Comparison of ENCODE assay signal across 10 cellular contexts in genomic region chr18:78984941-78985784, GRCh38. TPM values are rescaled to one million over a fixed set of nuclear protein-coding genes. Genes with fewer than 3 reads are reported as not detected.
DNase-seq lines count a peak whose midpoint lies in the region; ATAC-seq and TF ChIP-seq lines count a peak whose summit lies in the region.
"Had no signal": no experiment of that assay in that cellular context is flagged by ENCODE, and none has a peak within 500 bp of the region (broad histone marks: within the 10 kb centered on the region; RNA-seq: fewer than 3 reads in every experiment).

No MANE protein-coding gene starts in this region.

- peak; percentile 32 for DNase-seq in activated CD4-positive, alpha-beta T cell treated with anti-CD3 and anti-CD28 coated beads, Interleukin-2, amount 10 ng/mL, durations not matched to agents 7 days and 5 days
- no peak for DNase-seq in activated CD4-positive, alpha-beta T cell treated with anti-CD3 and anti-CD28 coated beads for 4 hours
- DNase-seq in HPDE6-E6E7 (ENCODE audit: extremely low spot score) (peak; percentile 37), RWPE2 (ENCODE audit: low spot score) (no peak), hepatocyte (ENCODE audit: low spot score) (no peak), type B pancreatic cell (ENCODE audit: extremely low spot score, unreplicated experiment) (no peak)
- DNase-seq in CD4-positive, alpha-beta memory T cell, result no peak

- H3K36me3 ChIP-seq in RWPE2 (ENCODE audit: low read depth), result no peaks in the 10 kb centered on the region
- no peaks in the 10 kb centered on the region for H3K36me3 ChIP-seq in hepatocyte (replicated peaks; ENCODE audit: insufficient read depth, low read depth)
- H3K36me3 ChIP-seq in CD4-positive, alpha-beta memory T cell (ENCODE audit: insufficient read depth, low read length), result no peaks in the 10 kb centered on the region
- H3K36me3 ChIP-seq in gastroesophageal sphincter, result no peaks in the 10 kb centered on the region

- peak; percentile 30 for TF ChIP-seq CTCF in RWPE2 (IDR thresholded peaks at IDR 0.05; ENCODE audit: poor library complexity, severe bottlenecking)
- peak; percentile 29 for TF ChIP-seq CTCF in hepatocyte (IDR thresholded peaks at IDR 0.05; ENCODE audit: poor library complexity)
- TF ChIP-seq CTCF in type B pancreatic cell (conservative IDR thresholded peaks at IDR 0.05), result peak; percentile 61
- TF ChIP-seq CTCF in gastroesophageal sphincter (IDR thresholded peaks at IDR 0.05), result no peak

- CTCF ChIA-PET in activated CD4-positive, alpha-beta T cell treated with anti-CD3 and anti-CD28 coated beads, Interleukin-2, amount 10 ng/mL, durations not matched to agents 7 days and 5 days (lab: Charles Lee), result interaction anchor here (1.4 to 1.7 kb wide), 2 partner anchors 10 to 30 kb away, joined by 3 to 4 read pairs; no protein-coding TSS in a partner anchor
- CTCF ChIA-PET in CD4-positive, alpha-beta memory T cell (lab: Charles Lee; ENCODE audit: partially characterized antibody), result interaction anchor here (1.1 kb wide), 1 partner anchor 260 kb away, joined by 3 read pairs; no protein-coding TSS in a partner anchor

- H3K36me3 Mint-ChIP-seq in activated CD4-positive, alpha-beta T cell treated with anti-CD3 and anti-CD28 coated beads, Interleukin-2, amount 10 ng/mL, durations not matched to agents 7 days and 5 days (ENCODE audit: low read depth), result peaks cover 5% of the 10 kb centered on the region
- H3K36me3 Mint-ChIP-seq in type B pancreatic cell, result no peaks in the 10 kb centered on the region
- no peaks in the 10 kb centered on the region for H3K36me3 Mint-ChIP-seq in CD4-positive, alpha-beta memory T cell

- H3K9me3 Mint-ChIP-seq in activated CD4-positive, alpha-beta T cell treated with anti-CD3 and anti-CD28 coated beads, Interleukin-2, amount 10 ng/mL, durations not matched to agents 7 days and 5 days, result peaks cover 5% of the 10 kb centered on the region
- H3K9me3 Mint-ChIP-seq in type B pancreatic cell, result no peaks in the 10 kb centered on the region
- peaks cover 0 to 13% (median 5%) of the 10 kb centered on the region in 8 donors for H3K9me3 Mint-ChIP-seq in CD4-positive, alpha-beta memory T cell

- no peak overlapping the region for H2AFZ ChIP-seq in hepatocyte

- peaks cover 46% of the 10 kb centered on the region for H3K27me3 ChIP-seq in RWPE2 (ENCODE audit: insufficient read depth, poor library complexity, severe bottlenecking)
- peaks cover 90% of the 10 kb centered on the region for H3K27me3 ChIP-seq in hepatocyte
- peaks cover 27% of the 10 kb centered on the region for H3K27me3 ChIP-seq in CD4-positive, alpha-beta memory T cell (ENCODE audit: insufficient read depth, low read length)
- peaks cover 93% of the 10 kb centered on the region for H3K27me3 ChIP-seq in gastroesophageal sphincter

- no peak for TF ChIP-seq POLR2A in gastroesophageal sphincter (IDR thresholded peaks at IDR 0.05)

- intact Hi-C loops in CD4-positive, alpha-beta memory T cell (cut with micrococcal nuclease), result loop anchor here (5.0 kb wide), 1 partner anchor 262 kb away; no protein-coding TSS in a partner anchor

- peak overlapping the region; percentile 42 for H3K4me2 ChIP-seq in hepatocyte

- no peak overlapping the region for H3K27ac Mint-ChIP-seq in activated CD4-positive, alpha-beta T cell treated with anti-CD3 and anti-CD28 coated beads, Interleukin-2, amount 10 ng/mL, durations not matched to agents 7 days and 5 days
- H3K27ac Mint-ChIP-seq in type B pancreatic cell, result no peak overlapping the region
- peak overlapping the region in 1 of 7 donors; percentile 60 for H3K27ac Mint-ChIP-seq in CD4-positive, alpha-beta memory T cell

- WGBS in hepatocyte (ENCODE audit: low lambda C conversion rate, missing lambda C conversion rate), result 33% methylated on average over 30 of the region's 30 CpGs
- 17 to 27% methylated on average over 10 to 23 of the region's 30 CpGs for WGBS in gastroesophageal sphincter (ENCODE audit: low coverage in 1 of 2), 2 donors

- no peaks in the 10 kb centered on the region for H4K20me1 ChIP-seq in hepatocyte (ENCODE audit: insufficient read depth, poor library complexity, severe bottlenecking)

- TF ChIP-seq EP300 in gastroesophageal sphincter (IDR thresholded peaks at IDR 0.05), result no peak

- H3K4me3 ChIP-seq in RWPE2 (ENCODE audit: severe bottlenecking) (no peak overlapping the region), hepatocyte (no peak overlapping the region), gastroesophageal sphincter (no peak overlapping the region)
- no peak overlapping the region for H3K4me3 ChIP-seq in CD4-positive, alpha-beta memory T cell (ENCODE audit: low read length in 2 of 2)
- H3K4me3 ChIP-seq: skin epidermis had no signal

- H3K4me1 ChIP-seq in RWPE2 (ENCODE audit: insufficient read depth, poor library complexity, severe bottlenecking) (no peaks in the 10 kb centered on the region), hepatocyte (ENCODE audit: insufficient read depth) (peaks cover 5% of the 10 kb centered on the region), gastroesophageal sphincter (peaks cover 0 to 13% (median 10%) of the 10 kb centered on the region in 3 donors)
- no peaks in the 10 kb centered on the region for H3K4me1 ChIP-seq in CD4-positive, alpha-beta memory T cell (ENCODE audit: insufficient read depth, low read length)
- H3K4me1 ChIP-seq: Caco-2 had no signal

- H3K4me3 Mint-ChIP-seq in activated CD4-positive, alpha-beta T cell treated with anti-CD3 and anti-CD28 coated beads, Interleukin-2, amount 10 ng/mL, durations not matched to agents 7 days and 5 days, result no peak overlapping the region
- H3K4me3 Mint-ChIP-seq in type B pancreatic cell, result peak overlapping the region; percentile 73
- H3K4me3 Mint-ChIP-seq in CD4-positive, alpha-beta memory T cell, result peak overlapping the region in 1 of 8 donors; percentile 42

- H3K79me2 ChIP-seq in hepatocyte, result no peaks in the 10 kb centered on the region

- peaks cover 73% of the 10 kb centered on the region for H3K27me3 Mint-ChIP-seq in activated CD4-positive, alpha-beta T cell treated with anti-CD3 and anti-CD28 coated beads, Interleukin-2, amount 10 ng/mL, durations not matched to agents 7 days and 5 days
- H3K27me3 Mint-ChIP-seq in type B pancreatic cell, result peaks cover 82% of the 10 kb centered on the region
- peaks cover 53 to 55% of the 10 kb centered on the region in 2 donors for H3K27me3 Mint-ChIP-seq in CD4-positive, alpha-beta memory T cell

- no peaks in the 10 kb centered on the region for H3K9me3 ChIP-seq in RWPE2 (ENCODE audit: severe bottlenecking)
- H3K9me3 ChIP-seq in hepatocyte (ENCODE audit: low read depth), result no peaks in the 10 kb centered on the region
- H3K9me3 ChIP-seq in CD4-positive, alpha-beta memory T cell (ENCODE audit: control insufficient read depth in 1 of 2, low read length in 2 of 2), result no peaks in the 10 kb centered on the region
- H3K9me3 ChIP-seq in gastroesophageal sphincter, result no peaks in the 10 kb centered on the region
- H3K9me3 ChIP-seq: Caco-2 had no signal

- ATAC-seq in RWPE2 (ENCODE audit: low read depth) (peak; percentile 68; the same call in 2 of the 3 replicates), gastroesophageal sphincter (no peak)

- H3K27ac ChIP-seq in RWPE2 (ENCODE audit: poor library complexity, severe bottlenecking) (no peak overlapping the region), hepatocyte (no peak overlapping the region), gastroesophageal sphincter (no peak overlapping the region)
- no peak overlapping the region for H3K27ac ChIP-seq in CD4-positive, alpha-beta memory T cell (ENCODE audit: low read depth, low read length)
- H3K27ac ChIP-seq: skin epidermis had no signal

- no peaks in the 10 kb centered on the region for H3K9me2 ChIP-seq in hepatocyte (replicated peaks; ENCODE audit: insufficient read depth)

- peaks cover 7% of the 10 kb centered on the region for H3K4me1 Mint-ChIP-seq in activated CD4-positive, alpha-beta T cell treated with anti-CD3 and anti-CD28 coated beads, Interleukin-2, amount 10 ng/mL, durations not matched to agents 7 days and 5 days
- H3K4me1 Mint-ChIP-seq in type B pancreatic cell (ENCODE audit: unreplicated experiment), result peaks cover 16% of the 10 kb centered on the region
- peaks cover 5 to 8% (median 6%) of the 10 kb centered on the region in 4 donors for H3K4me1 Mint-ChIP-seq in CD4-positive, alpha-beta memory T cell

- POLR2A ChIA-PET in activated CD4-positive, alpha-beta T cell treated with anti-CD3 and anti-CD28 coated beads, Interleukin-2, amount 10 ng/mL, durations not matched to agents 7 days and 5 days (lab: Charles Lee), result no interaction called here
- POLR2A ChIA-PET in CD4-positive, alpha-beta memory T cell (lab: Charles Lee; ENCODE audit: partially characterized antibody), result no interaction called here

RNA-seq across cellular contexts. Expression of gene SALL3, which starts 5.5 kb away (rescaled TPM):
- not detected for total RNA-seq in activated CD4-positive, alpha-beta T cell treated with anti-CD3 and anti-CD28 coated beads, Interleukin-2, amount 10 ng/mL, durations not matched to agents 7 days and 5 days
- total RNA-seq in hepatocyte, result 0.30 and 0.48 TPM in 2 replicates
- 0.54 and 1.1 TPM in 2 replicates for polyA plus RNA-seq in hepatocyte
- total RNA-seq in type B pancreatic cell (ENCODE audit: low replicate concordance), result 0.21 and 14.6 TPM in 2 replicates
- total RNA-seq in CD4-positive, alpha-beta memory T cell, result not detected
- polyA plus RNA-seq in CD4-positive, alpha-beta memory T cell, result not detected
- not detected for total RNA-seq in gastroesophageal sphincter
- total RNA-seq: Caco-2 had no signal

Comparison
In these comparisons a context has a peak if more than half of its experiments do, and no peak if none do; other contexts are left out.
1. DNase-seq: peak in activated CD4-positive, alpha-beta T cell treated with anti-CD3 and anti-CD28 coated beads, Interleukin-2, amount 10 ng/mL, durations not matched to agents 7 days and 5 days (single experiment) and HPDE6-E6E7 (single experiment); none in activated CD4-positive, alpha-beta T cell treated with anti-CD3 and anti-CD28 coated beads for 4 hours (0 of 2), RWPE2 (single experiment), hepatocyte (single experiment), type B pancreatic cell (single experiment) and CD4-positive, alpha-beta memory T cell (0 of 5).
2. CTCF ChIP-seq: peak in RWPE2 (single experiment), hepatocyte (single experiment) and type B pancreatic cell (single experiment); none in gastroesophageal sphincter (0 of 4).